8 cellular contexts compared by ENCODE assay signal in genomic region chr21:31732891-31733520, GRCh38. TPM values are rescaled to one million over a fixed set of nuclear protein-coding genes. Genes with fewer than 3 reads are reported as not detected.
A peak's percentile ranks its signal among the peaks of the same experiment; 100 is the strongest.
DNase-seq lines count a peak whose midpoint lies in the region; ATAC-seq, FAIRE-seq and TF ChIP-seq lines count a peak whose summit lies in the region.

No MANE protein-coding gene starts in this region.

- TF ChIP-seq CTCF in GM12878 (IDR thresholded peaks at IDR 0.05 in 2 of 3, conservative IDR thresholded peaks at IDR 0.05 in 1 of 3; ENCODE audit: control insufficient read depth in 2 of 3, extremely low read depth in 1 of 3, insufficient read depth in 1 of 3, low read depth in 3 of 3, low read length in 3 of 3) = no peak

- peak overlapping the region; percentile 36; the same call in 1 of the 2 replicates for H3K4me3 ChIP-seq in GM12878
- peak overlapping the region; percentile 91 for H3K4me3 ChIP-seq in mesodermal cell (ENCODE audit: extremely low read depth, insufficient read depth, low read length, poor library complexity, severe bottlenecking)

- TF ChIP-seq EP300 in GM12878 (IDR thresholded peaks at IDR 0.05; ENCODE audit: borderline replicate concordance in 1 of 2, control insufficient read depth in 1 of 2, low read depth in 2 of 2, low read length in 2 of 2) = no peak

- CTCF ChIA-PET in GM12878 (lab: Yijun Ruan, JAX) = interaction anchor here (0.5 to 1.1 kb wide), 3 partner anchors 48 to 475 kb away, joined by 3 read pairs; no protein-coding TSS in a partner anchor

- no peaks in the 10 kb centered on the region for H3K9me3 ChIP-seq in GM12878 (replicated peaks; ENCODE audit: control insufficient read depth, insufficient read depth, low read length)
- no peaks in the 10 kb centered on the region for H3K9me3 ChIP-seq in mesodermal cell (ENCODE audit: control insufficient read depth, low read length)

- peak overlapping the region; percentile 83 for H3K9ac ChIP-seq in GM12878 (ENCODE audit: control insufficient read depth, insufficient read depth, low read length)

- H3K79me2 ChIP-seq in GM12878 (ENCODE audit: control insufficient read depth, insufficient read depth, low read length) = peaks cover 47% of the 10 kb centered on the region

- H3K4me1 ChIP-seq in GM12878 (ENCODE audit: control insufficient read depth, insufficient read depth, low read length) (peaks cover 24% of the 10 kb centered on the region), mesodermal cell (ENCODE audit: control insufficient read depth, insufficient read depth, low read length, poor library complexity, severe bottlenecking) (peaks cover 14% of the 10 kb centered on the region)

- POLR2A ChIA-PET in GM12878 (lab: Charles Lee) = no interaction called here

- ATAC-seq in GM12878 (no peak), HG03108 (IDR thresholded peaks at IDR 0.05; ENCODE audit: unreplicated experiment) (no peak)

- WGBS in GM12878 (ENCODE audit: insufficient coverage, insufficient replicate concordance, low lambda C conversion rate, missing lambda C conversion rate) = 45% methylated on average over 9 of the region's 9 CpGs
- WGBS in mesodermal cell (ENCODE audit: insufficient coverage in 2 of 2), 2 experiments = 74 to 81% methylated on average over 8 to 9 of the region's 9 CpGs

- H3K36me3 ChIP-seq in GM12878 (ENCODE audit: control insufficient read depth in 2 of 2, insufficient read depth in 2 of 2, low read length in 1 of 2) (no peaks in the 10 kb centered on the region), mesodermal cell (ENCODE audit: control insufficient read depth, insufficient read depth, low read length) (peaks cover 12% of the 10 kb centered on the region)

- SMC1A ChIA-PET in GM12878 (lab: Charles Lee; ENCODE audit: uncharacterized antibody, unreplicated experiment) = interaction anchor here (0.6 to 3.1 kb wide), 2 partner anchors 39 to 80 kb away, joined by 3 to 21 read pairs; no protein-coding TSS in a partner anchor

- peaks cover 4% of the 10 kb centered on the region; the same call in 1 of the 2 replicates for H4K20me1 ChIP-seq in GM12878 (ENCODE audit: control insufficient read depth, insufficient read depth)

- TF ChIP-seq POLR2A in GM12878 (IDR thresholded peaks at IDR 0.05; ENCODE audit: low read depth, low read length) = no peak

- peak; percentile 4 to 5 for DNase-seq in activated CD4-positive, alpha-beta T cell treated with anti-CD3 and anti-CD28 coated beads for 4 hours
- no peak for DNase-seq in activated CD4-positive, alpha-beta T cell treated with anti-CD3 and anti-CD28 coated beads, Interleukin-2, amount 50 U/mL, for 1 hour
- DNase-seq in NCI-H774 (lab: John Stamatoyannopoulos, UW) (peak; percentile 37), GM12878 (ENCODE audit: low read depth, low spot score) (no peak), OCI-M1 (lab: John Stamatoyannopoulos, UW) (no peak)
- no peak for DNase-seq in central memory CD4-positive, alpha-beta T cell

- TF ChIP-seq RAD21 in GM12878 (IDR thresholded peaks at IDR 0.05; ENCODE audit: insufficient read depth, low read depth, low read length) = no peak

- RAD21 ChIA-PET in GM12878 (lab: Charles Lee; ENCODE audit: unreplicated experiment) = interaction anchor here (0.6 to 1.3 kb wide), 2 partner anchors 40 to 545 kb away, joined by 3 to 5 read pairs; partner anchors contain the start of gene MIS18A

- peak overlapping the region; percentile 42 for H2AFZ ChIP-seq in GM12878 (ENCODE audit: control insufficient read depth, low read depth, low read length)

- no TSS peak for BruUV-seq in GM12878 (replicated peaks; lab: Mats Ljungman, UMichigan)

- intact Hi-C loops in GM12878 (cut with micrococcal nuclease; ENCODE audit: unreplicated experiment) = loop anchor here (2.0 kb wide), 1 partner anchor 74 kb away; the partner anchor contains the start of gene SOD1

- no peaks in the 10 kb centered on the region for H3K27me3 ChIP-seq in GM12878 (replicated peaks in 1 of 2; ENCODE audit: control insufficient read depth in 2 of 2, insufficient read depth in 2 of 2, low read length in 1 of 2)

- FAIRE-seq in GM12878 (lab: Jason Lieb, UNC) = no peak

- H3K27ac ChIP-seq in GM12878 (ENCODE audit: control insufficient read depth, insufficient read depth) (peak overlapping the region; percentile 63), mesodermal cell (ENCODE audit: low read depth, low read length, severe bottlenecking) (peak overlapping the region; percentile 96)

- in situ Hi-C loops in GM12878 (cut with MboI) = no loop called here

- peak overlapping the region; percentile 98 for H3K4me2 ChIP-seq in GM12878 (ENCODE audit: control insufficient read depth, insufficient read depth)

TF ChIP-seq in GM12878, 131 proteins besides CTCF, POLR2A, EP300 and RAD21 (continues in another document):
- no peak for TF ChIP-seq HSF1 (IDR thresholded peaks at IDR 0.05; ENCODE audit: low read depth, low read length)
- no peak for TF ChIP-seq SMC3 (IDR thresholded peaks at IDR 0.05; ENCODE audit: borderline replicate concordance, low read length)
- no peak for TF ChIP-seq USF2 (IDR thresholded peaks at IDR 0.05; ENCODE audit: borderline replicate concordance, low read depth, low read length)
- TF ChIP-seq, protein P1, sequence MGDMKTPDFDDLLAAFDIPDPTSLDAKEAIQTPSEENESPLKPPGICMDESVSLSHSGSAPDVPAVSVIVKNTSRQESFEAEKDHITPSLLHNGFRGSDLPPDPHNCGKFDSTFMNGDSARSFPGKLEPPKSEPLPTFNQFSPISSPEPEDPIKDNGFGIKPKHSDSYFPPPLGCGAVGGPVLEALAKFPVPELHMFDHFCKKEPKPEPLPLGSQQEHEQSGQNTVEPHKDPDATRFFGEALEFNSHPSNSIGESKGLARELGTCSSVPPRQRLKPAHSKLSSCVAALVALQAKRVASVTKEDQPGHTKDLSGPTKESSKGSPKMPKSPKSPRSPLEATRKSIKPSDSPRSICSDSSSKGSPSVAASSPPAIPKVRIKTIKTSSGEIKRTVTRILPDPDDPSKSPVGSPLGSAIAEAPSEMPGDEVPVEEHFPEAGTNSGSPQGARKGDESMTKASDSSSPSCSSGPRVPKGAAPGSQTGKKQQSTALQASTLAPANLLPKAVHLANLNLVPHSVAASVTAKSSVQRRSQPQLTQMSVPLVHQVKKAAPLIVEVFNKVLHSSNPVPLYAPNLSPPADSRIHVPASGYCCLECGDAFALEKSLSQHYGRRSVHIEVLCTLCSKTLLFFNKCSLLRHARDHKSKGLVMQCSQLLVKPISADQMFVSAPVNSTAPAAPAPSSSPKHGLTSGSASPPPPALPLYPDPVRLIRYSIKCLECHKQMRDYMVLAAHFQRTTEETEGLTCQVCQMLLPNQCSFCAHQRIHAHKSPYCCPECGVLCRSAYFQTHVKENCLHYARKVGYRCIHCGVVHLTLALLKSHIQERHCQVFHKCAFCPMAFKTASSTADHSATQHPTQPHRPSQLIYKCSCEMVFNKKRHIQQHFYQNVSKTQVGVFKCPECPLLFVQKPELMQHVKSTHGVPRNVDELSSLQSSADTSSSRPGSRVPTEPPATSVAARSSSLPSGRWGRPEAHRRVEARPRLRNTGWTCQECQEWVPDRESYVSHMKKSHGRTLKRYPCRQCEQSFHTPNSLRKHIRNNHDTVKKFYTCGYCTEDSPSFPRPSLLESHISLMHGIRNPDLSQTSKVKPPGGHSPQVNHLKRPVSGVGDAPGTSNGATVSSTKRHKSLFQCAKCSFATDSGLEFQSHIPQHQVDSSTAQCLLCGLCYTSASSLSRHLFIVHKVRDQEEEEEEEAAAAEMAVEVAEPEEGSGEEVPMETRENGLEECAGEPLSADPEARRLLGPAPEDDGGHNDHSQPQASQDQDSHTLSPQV (IDR thresholded peaks at IDR 0.05) = no peak

RNA-seq across cellular contexts. Expression of gene SCAF4, which starts 1.1 kb away (rescaled TPM):
- total RNA-seq in GM12878 (2013; cell fraction: nucleolus; rRNA removed) = 82.4 and 89.4 TPM in 2 replicates
- total RNA-seq in GM12878 (2014; rRNA removed) = 7.8 and 12.0 TPM in 2 replicates
- total RNA-seq in GM12878 (2014; rRNA removed; fragmentation: Illumina TruSeq; extraction: Trizol) = 11.2 and 12.0 TPM in 2 replicates
- 44.8 and 49.3 TPM in 2 replicates for total RNA-seq in GM12878 (2021)
- polyA plus RNA-seq in GM12878 (2011; ENCODE audit: low read depth) = 14.9 TPM
- 14.5 TPM in 2 replicates for polyA plus RNA-seq in GM12878 (2011; rRNA removed)
- polyA plus RNA-seq in GM12878 (2011; cell fraction: cytosol; rRNA removed) = 10.0 and 15.1 TPM in 2 replicates
- 44.6 and 54.9 TPM in 2 replicates for polyA plus RNA-seq in GM12878 (2011; cell fraction: nucleus; rRNA removed)
- polyA plus RNA-seq in GM12878 (2012) = 19.6 and 23.9 TPM in 2 replicates
- 34.7 and 39.1 TPM in 2 replicates for polyA plus RNA-seq in GM12878 (2014; fragmentation: Illumina TruSeq; extraction: Trizol)
- 1 to 10 TPM; 4.3 to 4.6 TPM for polyA plus RNA-seq in GM12878 (2014; fragmentation: Nextera tagmentation; extraction: Ambion mirVana)
- polyA plus RNA-seq in GM12878 (2014; rRNA removed) = 17.4 and 22.8 TPM in 2 replicates
- 10 to 100 TPM; 39.7 to 42.3 TPM for polyA plus RNA-seq in GM12878 (2016; fragmentation: Nextera tagmentation; extraction: Ambion mirVana)
- 24.1 and 27.7 TPM in 2 replicates for polyA minus RNA-seq in GM12878 (2011; rRNA and poly(A)+ RNA removed)
- 10.6 and 10.8 TPM in 2 replicates for polyA minus RNA-seq in GM12878 (2011; cell fraction: cytosol; rRNA and poly(A)+ RNA removed)
- polyA minus RNA-seq in GM12878 (2011; cell fraction: nucleus; rRNA and poly(A)+ RNA removed) = 43.5 and 72.9 TPM in 2 replicates
- 30.3 TPM for polyA plus RNA-seq in mesodermal cell (2013, experiment 1 of 2)
- 27.0 TPM for polyA plus RNA-seq in mesodermal cell (2013, experiment 2 of 2)

Comparison
In these comparisons a context has a peak if more than half of its experiments do, and no peak if none do; other contexts are left out.
1. DNase-seq: peak in activated CD4-positive, alpha-beta T cell treated with anti-CD3 and anti-CD28 coated beads for 4 hours (2 of 2) and NCI-H774 (single experiment); none in activated CD4-positive, alpha-beta T cell treated with anti-CD3 and anti-CD28 coated beads, Interleukin-2, amount 50 U/mL, for 1 hour (single experiment), GM12878 (single experiment), OCI-M1 (single experiment) and central memory CD4-positive, alpha-beta T cell (single experiment).